13 cellular contexts compared by ENCODE assay signal in genomic region chr16:26012376-26012775, GRCh38.
"Had no signal": no experiment of that assay in that cellular context is flagged by ENCODE, and none has a peak within 500 bp of the region (broad histone marks: within the 10 kb centered on the region; RNA-seq: fewer than 3 reads in every experiment).

No MANE protein-coding gene starts in this region.

- H3K36me3 ChIP-seq: colonic mucosa, esophagus muscularis mucosa, esophagus squamous epithelium, gastrocnemius medialis, gastroesophageal sphincter, heart left ventricle, heart right ventricle had no signal

- H3K4me3 ChIP-seq: colonic mucosa, coronary artery, dorsolateral prefrontal cortex, esophagus muscularis mucosa, esophagus squamous epithelium, gastrocnemius medialis, gastroesophageal sphincter, heart left ventricle, heart right ventricle had no signal

- H3K27ac ChIP-seq: colonic mucosa, coronary artery, dorsolateral prefrontal cortex, epithelial cell of prostate, esophagus muscularis mucosa, esophagus squamous epithelium, foreskin keratinocyte, gastrocnemius medialis, gastroesophageal sphincter, heart left ventricle, heart right ventricle had no signal

- H3K9me3 ChIP-seq: colonic mucosa had no signal

- ATAC-seq: effector memory CD8-positive, alpha-beta T cell; esophagus mucosa; foreskin keratinocyte; gastrocnemius medialis; gastroesophageal sphincter; heart left ventricle; heart right ventricle had no signal

- H3K27me3 ChIP-seq: colonic mucosa, dorsolateral prefrontal cortex, esophagus muscularis mucosa, esophagus squamous epithelium, foreskin keratinocyte, gastrocnemius medialis, gastroesophageal sphincter, heart right ventricle had no signal
